8 cellular contexts compared by ENCODE assay signal in the genomic region with DNA sequence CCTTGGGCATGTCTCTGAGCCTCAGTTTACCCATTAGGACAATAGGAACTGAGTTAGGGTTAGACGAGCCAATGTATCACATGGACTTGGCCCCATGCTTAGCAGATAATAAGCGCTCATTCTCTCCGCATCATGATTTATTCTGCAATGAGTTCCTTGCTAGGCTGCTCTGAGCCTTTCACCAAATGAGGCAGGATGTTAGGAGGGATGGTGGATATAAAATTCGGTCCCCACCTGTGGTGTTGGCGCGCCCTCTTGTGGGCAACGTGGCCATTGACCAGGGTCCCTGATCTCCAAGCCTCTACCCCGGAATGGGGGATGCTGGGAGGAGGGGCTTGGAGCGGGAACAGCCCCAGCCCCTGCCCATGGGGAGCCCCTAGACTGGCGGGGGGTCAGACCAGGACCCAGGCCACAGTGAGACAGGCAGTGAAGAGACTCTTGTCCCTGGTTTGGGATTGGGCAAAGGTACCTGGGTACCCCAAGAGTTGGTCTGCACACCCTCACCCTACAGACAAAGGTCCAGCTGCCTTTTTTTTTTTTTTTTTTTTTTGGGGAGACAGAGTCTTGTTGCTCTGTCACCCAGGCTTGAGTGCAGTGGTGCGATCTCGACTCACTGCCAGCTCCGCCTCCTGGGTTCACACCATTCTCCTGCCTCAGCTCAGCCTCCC. TPM values are rescaled to one million over a fixed set of nuclear protein-coding genes. Genes with fewer than 3 reads are reported as not detected.
DNase-seq lines count a peak whose midpoint lies in the region; ATAC-seq, FAIRE-seq and TF ChIP-seq lines count a peak whose summit lies in the region.

No MANE protein-coding gene starts in this region.

- ATAC-seq in GM19468 (IDR thresholded peaks at IDR 0.05; ENCODE audit: extremely low read depth, unreplicated experiment) (peak; percentile 51), HG03045 (IDR thresholded peaks at IDR 0.05; ENCODE audit: unreplicated experiment) (no peak)
- peak; percentile 86 to 94 for ATAC-seq in activated CD4-positive, CD25-positive, alpha-beta regulatory T cell treated with anti-CD3 and anti-CD28 coated beads, Interleukin-2, amount 50 U/mL, for 24 hours

- FAIRE-seq in bronchial epithelial cell (lab: Jason Lieb, UNC): peak; percentile 77

- H3K4me3 ChIP-seq in bronchial epithelial cell (ENCODE audit: low read depth, low read length): no peak overlapping the region
- no peak overlapping the region for H3K4me3 ChIP-seq in kidney epithelial cell (ENCODE audit: low read depth, low read length)

- DNase-seq in AG08395 (ENCODE audit: low spot score) (peak; percentile 91), NCI-H446 (lab: John Stamatoyannopoulos, UW) (peak; percentile 53 to 83), bronchial epithelial cell (ENCODE audit: low read depth) (peak; percentile 57), kidney epithelial cell (ENCODE audit: low read depth) (peak; percentile 14)
- peak; percentile 89 to 90 for DNase-seq in stimulated activated CD4-positive, alpha-beta T cell treated with anti-CD3 and anti-CD28 coated beads, Interleukin-2, amount 100 ng/mL, for 24 hours

- H3K36me3 ChIP-seq in bronchial epithelial cell (ENCODE audit: control insufficient read depth, insufficient read depth, low read length) (no peaks in the 10 kb centered on the region), kidney epithelial cell (ENCODE audit: control insufficient read depth, insufficient read depth, low read length) (no peaks in the 10 kb centered on the region)

- H3K27me3 ChIP-seq in bronchial epithelial cell (ENCODE audit: control insufficient read depth, insufficient read depth, low read length) (no peaks in the 10 kb centered on the region), kidney epithelial cell (ENCODE audit: control insufficient read depth, insufficient read depth, low read length) (no peaks in the 10 kb centered on the region)

- TF ChIP-seq CTCF in bronchial epithelial cell (IDR thresholded peaks at IDR 0.05; ENCODE audit: insufficient read depth, low read length, severe bottlenecking) (peak; percentile 90), kidney epithelial cell (IDR thresholded peaks at IDR 0.05; ENCODE audit: insufficient read depth, low read length, poor library complexity, severe bottlenecking) (peak; percentile 95)

RNA-seq across cellular contexts. Expression of a gene that starts 43.9 kb away (rescaled TPM):
- 2.1 and 7.4 TPM in 2 replicates for total RNA-seq in bronchial epithelial cell
- total RNA-seq in kidney epithelial cell: 47.4 and 49.8 TPM in 2 replicates

RNA-seq across cellular contexts. Expression of a gene that starts 55.1 kb away (rescaled TPM):
- total RNA-seq in bronchial epithelial cell: 4.0 and 14.0 TPM in 2 replicates
- total RNA-seq in kidney epithelial cell: 85.6 and 104 TPM in 2 replicates

Comparison
In these comparisons a context has a peak if more than half of its experiments do, and no peak if none do; other contexts are left out.
1. DNase-seq: peak in every context shown above with its lines; median percentile 91 in AG08395; 90 in stimulated activated CD4-positive, alpha-beta T cell treated with anti-CD3 and anti-CD28 coated beads, Interleukin-2, amount 100 ng/mL, for 24 hours; 68 in NCI-H446; 57 in bronchial epithelial cell; 14 in kidney epithelial cell.